Comparison of ENCODE assay signal across 2 cellular contexts in genomic region chr15:76988874-76989780, GRCh38.
TF ChIP-seq lines count a peak whose summit lies in the region.

No MANE protein-coding gene starts in this region.

TF ChIP-seq in HepG2, 621 proteins besides CTCF, POLR2A, EP300 and RAD21:
- no peak for TF ChIP-seq MTERF4 (CRISPR knock-in tag; IDR thresholded peaks at IDR 0.05)
- no peak for TF ChIP-seq ZNF615 (CRISPR knock-in tag; IDR thresholded peaks at IDR 0.05; ENCODE audit: borderline replicate concordance)
- TF ChIP-seq MAF1 (CRISPR knock-in tag; IDR thresholded peaks at IDR 0.05; ENCODE audit: borderline replicate concordance) = no peak
- TF ChIP-seq, protein P1, sequence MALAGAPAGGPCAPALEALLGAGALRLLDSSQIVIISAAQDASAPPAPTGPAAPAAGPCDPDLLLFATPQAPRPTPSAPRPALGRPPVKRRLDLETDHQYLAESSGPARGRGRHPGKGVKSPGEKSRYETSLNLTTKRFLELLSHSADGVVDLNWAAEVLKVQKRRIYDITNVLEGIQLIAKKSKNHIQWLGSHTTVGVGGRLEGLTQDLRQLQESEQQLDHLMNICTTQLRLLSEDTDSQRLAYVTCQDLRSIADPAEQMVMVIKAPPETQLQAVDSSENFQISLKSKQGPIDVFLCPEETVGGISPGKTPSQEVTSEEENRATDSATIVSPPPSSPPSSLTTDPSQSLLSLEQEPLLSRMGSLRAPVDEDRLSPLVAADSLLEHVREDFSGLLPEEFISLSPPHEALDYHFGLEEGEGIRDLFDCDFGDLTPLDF (CRISPR knock-in tag; IDR thresholded peaks at IDR 0.05) = no peak
- no peak for TF ChIP-seq GTF2F1 (IDR thresholded peaks at IDR 0.05; ENCODE audit: low read length)
- no peak for TF ChIP-seq ZNF879 (CRISPR knock-in tag; IDR thresholded peaks at IDR 0.05)
- no peak for TF ChIP-seq ZNF770 (CRISPR knock-in tag; IDR thresholded peaks at IDR 0.05)
- TF ChIP-seq, protein P2, sequence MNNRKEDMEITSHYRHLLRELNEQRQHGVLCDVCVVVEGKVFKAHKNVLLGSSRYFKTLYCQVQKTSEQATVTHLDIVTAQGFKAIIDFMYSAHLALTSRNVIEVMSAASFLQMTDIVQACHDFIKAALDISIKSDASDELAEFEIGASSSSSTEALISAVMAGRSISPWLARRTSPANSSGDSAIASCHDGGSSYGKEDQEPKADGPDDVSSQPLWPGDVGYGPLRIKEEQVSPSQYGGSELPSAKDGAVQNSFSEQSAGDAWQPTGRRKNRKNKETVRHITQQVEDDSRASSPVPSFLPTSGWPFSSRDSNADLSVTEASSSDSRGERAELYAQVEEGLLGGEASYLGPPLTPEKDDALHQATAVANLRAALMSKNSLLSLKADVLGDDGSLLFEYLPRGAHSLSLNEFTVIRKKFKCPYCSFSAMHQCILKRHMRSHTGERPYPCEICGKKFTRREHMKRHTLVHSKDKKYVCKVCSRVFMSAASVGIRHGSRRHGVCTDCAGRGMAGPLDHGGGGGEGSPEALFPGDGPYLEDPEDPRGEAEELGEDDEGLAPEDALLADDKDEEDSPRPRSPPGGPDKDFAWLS (CRISPR knock-in tag; IDR thresholded peaks at IDR 0.05; ENCODE audit: borderline replicate concordance) = no peak
- no peak for TF ChIP-seq ZNF251 (CRISPR knock-in tag; IDR thresholded peaks at IDR 0.05)
- no peak for TF ChIP-seq KDM5B (CRISPR knock-in tag; IDR thresholded peaks at IDR 0.05; ENCODE audit: borderline replicate concordance)

TF ChIP-seq in PFSK-1, 5 proteins besides CTCF, POLR2A, EP300 and RAD21:
- TF ChIP-seq POLR2AphosphoS5 (IDR thresholded peaks at IDR 0.05; ENCODE audit: low read depth, low read length) (0 out of 2 replicates have a peak, but pooled peaks have one; percentile 36), FOXP2 (optimal IDR thresholded peaks at IDR 0.05; ENCODE audit: borderline replicate concordance, extremely low read depth, extremely low read length, insufficient read depth) (no peak)
